In genomic region chr19:21508198-21508597, GRCh38 we compare ENCODE assay signal across 24 cellular contexts. TPM values are rescaled to one million over a fixed set of nuclear protein-coding genes. Genes with fewer than 3 reads are reported as not detected.
DNase-seq lines count a peak whose midpoint lies in the region; ATAC-seq, FAIRE-seq and TF ChIP-seq lines count a peak whose summit lies in the region.
"Had no signal": no experiment of that assay in that cellular context is flagged by ENCODE, and none has a peak within 500 bp of the region (broad histone marks: within the 10 kb centered on the region; RNA-seq: fewer than 3 reads in every experiment).

No MANE protein-coding gene starts in this region.

- TF ChIP-seq CTCF in CD8-positive, alpha-beta T cell (IDR thresholded peaks at IDR 0.05), result no peak
- TF ChIP-seq CTCF in astrocyte (IDR thresholded peaks at IDR 0.05; ENCODE audit: insufficient read depth, low read depth, low read length), result no peak
- TF ChIP-seq CTCF in nephron (IDR thresholded peaks at IDR 0.05; ENCODE audit: unreplicated experiment in 3 of 3), result no peak

- peaks cover 17% of the 10 kb centered on the region for H3K4me1 ChIP-seq in CD4-positive, CD25-positive, alpha-beta regulatory T cell (ENCODE audit: control insufficient read depth, insufficient read depth, low read length, poor library complexity, severe bottlenecking)
- H3K4me1 ChIP-seq in CD8-positive, alpha-beta T cell (ENCODE audit: insufficient read depth, low read length), result peaks cover 24% of the 10 kb centered on the region
- peaks cover 4% of the 10 kb centered on the region for H3K4me1 ChIP-seq in astrocyte (ENCODE audit: insufficient read depth, low read length)
- H3K4me1 ChIP-seq: parathyroid adenoma had no signal

- peaks cover 11% of the 10 kb centered on the region for H3K36me3 ChIP-seq in CD4-positive, CD25-positive, alpha-beta regulatory T cell (ENCODE audit: control insufficient read depth, insufficient read depth, low read length)
- H3K36me3 ChIP-seq in CD8-positive, alpha-beta T cell (ENCODE audit: insufficient read depth, low read length), result no peaks in the 10 kb centered on the region
- no peaks in the 10 kb centered on the region for H3K36me3 ChIP-seq in astrocyte (ENCODE audit: insufficient read depth, low read length)

- peaks cover 0 to 20% (median 4%) of the 10 kb centered on the region in 7 donors for H3K9me3 Mint-ChIP-seq in CD4-positive, CD25-positive, alpha-beta regulatory T cell
- peaks cover 6% of the 10 kb centered on the region for H3K9me3 Mint-ChIP-seq in CD8-positive, alpha-beta T cell
- peaks cover 14% of the 10 kb centered on the region for H3K9me3 Mint-ChIP-seq in astrocyte (ENCODE audit: unreplicated experiment)
- peaks cover 46% of the 10 kb centered on the region for H3K9me3 Mint-ChIP-seq in nephron

- CTCF ChIA-PET in CD8-positive, alpha-beta T cell (lab: Charles Lee), result no interaction called here

- peaks cover 3 to 11% of the 10 kb centered on the region in 2 experiments for H3K9me3 ChIP-seq in CD4-positive, CD25-positive, alpha-beta regulatory T cell (ENCODE audit: control insufficient read depth in 2 of 2, low read length in 2 of 2)
- no peaks in the 10 kb centered on the region for H3K9me3 ChIP-seq in CD8-positive, alpha-beta T cell (ENCODE audit: low read length)
- peaks cover 7% of the 10 kb centered on the region for H3K9me3 ChIP-seq in astrocyte (ENCODE audit: insufficient read depth, low read depth, low read length)
- H3K9me3 ChIP-seq: gastroesophageal sphincter had no signal

- ATAC-seq in CD4-positive, CD25-positive, alpha-beta regulatory T cell (ENCODE audit: low read depth in 2 of 2), result no peak
- ATAC-seq in CD8-positive, alpha-beta T cell, result no peak
- ATAC-seq in GM18873 (IDR thresholded peaks at IDR 0.05; ENCODE audit: low FRiP score, unreplicated experiment), result no peak
- ATAC-seq: gastroesophageal sphincter, GM23338, left lobe of liver, right cardiac atrium, Right ventricle myocardium inferior had no signal

- no peak overlapping the region for H3K9ac ChIP-seq in astrocyte (ENCODE audit: low read length)
- H3K9ac ChIP-seq: KMS-11, parathyroid adenoma had no signal

- H3K36me3 Mint-ChIP-seq in CD4-positive, CD25-positive, alpha-beta regulatory T cell, result peaks cover 28% of the 10 kb centered on the region
- peaks cover 37% of the 10 kb centered on the region for H3K36me3 Mint-ChIP-seq in CD8-positive, alpha-beta T cell
- peaks cover 39% of the 10 kb centered on the region for H3K36me3 Mint-ChIP-seq in astrocyte (ENCODE audit: low read depth, unreplicated experiment)
- peaks cover 68% of the 10 kb centered on the region for H3K36me3 Mint-ChIP-seq in nephron (ENCODE audit: low read depth)

- H3K4me1 Mint-ChIP-seq in CD4-positive, CD25-positive, alpha-beta regulatory T cell, result peaks cover 17 to 54% (median 30%) of the 10 kb centered on the region in 4 donors
- H3K4me1 Mint-ChIP-seq in CD8-positive, alpha-beta T cell (ENCODE audit: low read depth), result peaks cover 53% of the 10 kb centered on the region
- H3K4me1 Mint-ChIP-seq in astrocyte (ENCODE audit: low read depth, unreplicated experiment) (peaks cover 9% of the 10 kb centered on the region), nephron (peaks cover 22% of the 10 kb centered on the region)

- H2AFZ ChIP-seq in astrocyte (ENCODE audit: low read depth, low read length), result no peak overlapping the region
- H2AFZ ChIP-seq: GM23338, parathyroid adenoma, PC-9 had no signal

- H4K20me1 ChIP-seq in astrocyte (ENCODE audit: insufficient read depth, low read length), result no peaks in the 10 kb centered on the region

- FAIRE-seq in astrocyte (lab: Jason Lieb, UNC), result no peak

- H3K4me2 ChIP-seq in astrocyte (ENCODE audit: low read length), result no peak overlapping the region
- H3K4me2 ChIP-seq: GM23338, KMS-11, PC-9 had no signal

- no peak overlapping the region for H3K4me3 ChIP-seq in CD4-positive, CD25-positive, alpha-beta regulatory T cell (ENCODE audit: low read depth, low read length)
- H3K4me3 ChIP-seq in CD8-positive, alpha-beta T cell (ENCODE audit: low read depth, low read length), result no peak overlapping the region
- H3K4me3 ChIP-seq in astrocyte (ENCODE audit: insufficient read depth, low read depth, low read length), result no peak overlapping the region
- H3K4me3 ChIP-seq: gastroesophageal sphincter, GM23338, PC-9, tibial nerve had no signal

- no peak overlapping the region for H3K27ac ChIP-seq in CD4-positive, CD25-positive, alpha-beta regulatory T cell (ENCODE audit: insufficient read depth, low read length, poor library complexity, severe bottlenecking)
- no peak overlapping the region for H3K27ac ChIP-seq in CD8-positive, alpha-beta T cell (ENCODE audit: low read depth, low read length)
- H3K27ac ChIP-seq in astrocyte (ENCODE audit: low read depth, low read length) (no peak overlapping the region), caudate nucleus (ENCODE audit: low read depth, low read length) (no peak overlapping the region)
- H3K27ac ChIP-seq: gastroesophageal sphincter, KMS-11, parathyroid adenoma, PC-9, tibial nerve had no signal

- peak overlapping the region in 1 of 3 donors; percentile 58 for H3K27ac Mint-ChIP-seq in CD4-positive, CD25-positive, alpha-beta regulatory T cell
- peak overlapping the region; percentile 60 for H3K27ac Mint-ChIP-seq in CD8-positive, alpha-beta T cell
- H3K27ac Mint-ChIP-seq in astrocyte (ENCODE audit: unreplicated experiment) (peak overlapping the region; percentile 47), nephron (no peak overlapping the region)
- H3K27ac Mint-ChIP-seq: activated naive CD4-positive, alpha-beta T cell treated with anti-CD3 and anti-CD28 coated beads, Interleukin-2, amount 50 U/mL, for 24 hours; activated T-helper 1 cell treated with anti-CD3 and anti-CD28 coated beads, Interleukin-12 subunit alpha, Interleukin-12 subunit beta, Interleukin-2, Interleukin-4 antibody, amounts not matched to agents 30 ng/mL and 10 ng/mL and 1 ng/mL, durations not matched to agents 14 hours and 24 hours and 36 hours; GM23338 had no signal

- H3K4me3 Mint-ChIP-seq in CD4-positive, CD25-positive, alpha-beta regulatory T cell, result peak overlapping the region; percentile 60 to 99 (median 64)
- H3K4me3 Mint-ChIP-seq in CD8-positive, alpha-beta T cell, result no peak overlapping the region
- H3K4me3 Mint-ChIP-seq in astrocyte (ENCODE audit: unreplicated experiment), result no peak overlapping the region
- peak overlapping the region; percentile 44 to 71 (median 47) for H3K4me3 Mint-ChIP-seq in nephron
- H3K4me3 Mint-ChIP-seq: activated T-helper 1 cell treated with anti-CD3 and anti-CD28 coated beads, Interleukin-12 subunit alpha, Interleukin-12 subunit beta, Interleukin-2, Interleukin-4 antibody, amounts not matched to agents 30 ng/mL and 10 ng/mL and 1 ng/mL, durations not matched to agents 14 hours and 24 hours and 36 hours; GM23338 had no signal

- no peaks in the 10 kb centered on the region for H3K27me3 Mint-ChIP-seq in CD4-positive, CD25-positive, alpha-beta regulatory T cell
- no peaks in the 10 kb centered on the region for H3K27me3 Mint-ChIP-seq in CD8-positive, alpha-beta T cell (ENCODE audit: low read depth)
- H3K27me3 Mint-ChIP-seq in astrocyte (ENCODE audit: low read depth, unreplicated experiment) (no peaks in the 10 kb centered on the region), nephron (ENCODE audit: low read depth) (peaks cover 4% of the 10 kb centered on the region)
- H3K27me3 Mint-ChIP-seq: activated naive CD4-positive, alpha-beta T cell treated with anti-CD3 and anti-CD28 coated beads, Interleukin-2, amount 50 U/mL, for 24 hours had no signal

- no peak for DNase-seq in CD4-positive, CD25-positive, alpha-beta regulatory T cell
- DNase-seq in CD8-positive, alpha-beta T cell, result no peak
- no peak for DNase-seq in astrocyte (ENCODE audit: low read depth)
- DNase-seq in AML-193 (lab: John Stamatoyannopoulos, UW), result no peak
- DNase-seq in caudate nucleus (lab: John Stamatoyannopoulos, UW), result no peak
- DNase-seq: activated CD4-positive, alpha-beta T cell treated with anti-CD3 and anti-CD28 coated beads for 48 hours; aorta; mesenchymal stem cell; NCI-H1436; NCI-H2171; NCI-H510A treated with DMSO at 0.1 percent for 48 hours; PC-9; right cardiac atrium had no signal

- peaks cover 19% of the 10 kb centered on the region for H3K79me2 ChIP-seq in astrocyte (ENCODE audit: insufficient read depth, low read length)

- no peaks in the 10 kb centered on the region for H3K27me3 ChIP-seq in CD4-positive, CD25-positive, alpha-beta regulatory T cell (ENCODE audit: control insufficient read depth, insufficient read depth, low read length)
- no peaks in the 10 kb centered on the region for H3K27me3 ChIP-seq in CD8-positive, alpha-beta T cell (ENCODE audit: insufficient read depth, low read length)
- no peaks in the 10 kb centered on the region for H3K27me3 ChIP-seq in astrocyte (ENCODE audit: insufficient read depth, low read length)
- H3K27me3 ChIP-seq: gastroesophageal sphincter, tibial nerve had no signal

- POLR2A ChIA-PET in CD8-positive, alpha-beta T cell (lab: Charles Lee), result interaction anchor here (0.6 to 1.0 kb wide), 2 partner anchors 16 to 61 kb away, joined by 3 to 5 read pairs; no protein-coding TSS in a partner anchor

- intact Hi-C loops in CD8-positive, alpha-beta T cell (cut with DNase I, micrococcal nuclease), result loop anchor here in 1 of 2 experiments (5.0 to 10.0 kb wide), 5 partner anchors 79 to 1473 kb away; partner anchors contain the start of genes ZNF430, ZNF431, ZNF682 and ZNF708

RNA-seq across cellular contexts. Expression of gene ZNF429, which starts 2.8 kb away (rescaled TPM):
- total RNA-seq in CD4-positive, CD25-positive, alpha-beta regulatory T cell, result 14.7 TPM
- polyA plus RNA-seq in CD4-positive, CD25-positive, alpha-beta regulatory T cell, result 10 to 100 TPM; 14.4 to 29.6 (median 22.3) TPM
- 10 to 100 TPM in 1 of 2 experiments, 1 to 10 TPM in 1; 9.6 to 11.2 TPM for total RNA-seq in CD8-positive, alpha-beta T cell
- 11.0 and 12.7 TPM in 2 replicates for total RNA-seq in astrocyte

Comparison
In these comparisons a context has a peak if more than half of its experiments do, and no peak if none do; other contexts are left out.
1. H3K27ac Mint-ChIP-seq: peak in CD8-positive, alpha-beta T cell (single experiment) and astrocyte (single experiment); none in nephron (0 of 3).
2. H3K4me3 Mint-ChIP-seq: peak in CD4-positive, CD25-positive, alpha-beta regulatory T cell (4 of 4) and nephron (3 of 3); none in CD8-positive, alpha-beta T cell (single experiment) and astrocyte (single experiment).